Comparison of ENCODE assay signal across 1 cellular context in the genomic region with DNA sequence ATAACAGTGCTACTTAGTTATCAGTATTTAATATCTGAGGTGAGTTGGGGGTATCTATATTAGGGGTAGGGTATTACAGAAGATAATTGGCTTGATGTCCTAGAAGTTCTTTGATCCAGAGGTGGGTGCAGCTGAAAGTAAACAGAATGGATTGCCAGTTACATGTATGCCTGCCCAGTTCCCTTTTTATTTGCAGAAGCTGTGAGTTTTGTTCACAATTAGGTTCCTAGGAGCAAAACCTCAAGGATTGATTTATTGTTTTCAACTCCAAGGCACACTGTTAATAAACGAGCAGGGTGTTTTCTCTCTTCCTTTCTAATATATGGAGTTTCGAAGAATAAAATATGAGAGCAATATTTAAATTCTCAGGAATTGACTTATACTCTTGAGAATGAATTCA.
TF ChIP-seq lines count a peak whose summit lies in the region.

No MANE protein-coding gene starts in this region.

TF ChIP-seq in K562, 482 proteins besides CTCF, POLR2A, EP300 and RAD21 (continued from another document):
- no peak for TF ChIP-seq TAF1 (IDR thresholded peaks at IDR 0.05; ENCODE audit: control insufficient read depth, extremely low read depth, insufficient read depth, low read length, severe bottlenecking)
- peak; percentile 44; the same call in 1 of the 2 replicates for TF ChIP-seq SPI1 (IDR thresholded peaks at IDR 0.05; ENCODE audit: borderline replicate concordance, low read depth, low read length)
- no peak for TF ChIP-seq POLR2G (IDR thresholded peaks at IDR 0.05; ENCODE audit: low read depth, low read length)
- no peak for TF ChIP-seq GTF2A2 (tag; IDR thresholded peaks at IDR 0.05)
- no peak for TF ChIP-seq RHOXF2B (CRISPR knock-in tag; conservative IDR thresholded peaks at IDR 0.05)
- no peak for TF ChIP-seq ETV6 (IDR thresholded peaks at IDR 0.05; ENCODE audit: borderline replicate concordance in 1 of 2, low read depth in 2 of 2, low read length in 1 of 2)
- no peak for TF ChIP-seq ETV6 (CRISPR knock-in tag; IDR thresholded peaks at IDR 0.05; ENCODE audit: borderline replicate concordance)
- no peak for TF ChIP-seq ZNF384 (IDR thresholded peaks at IDR 0.05; ENCODE audit: low read depth, low read length)
- TF ChIP-seq EZH2 (IDR thresholded peaks at IDR 0.05; ENCODE audit: borderline replicate concordance, low read depth, low read length) = no peak
- peak; percentile 29 for TF ChIP-seq MEIS2 (IDR thresholded peaks at IDR 0.05; ENCODE audit: partially characterized antibody)
- TF ChIP-seq, protein P1, sequence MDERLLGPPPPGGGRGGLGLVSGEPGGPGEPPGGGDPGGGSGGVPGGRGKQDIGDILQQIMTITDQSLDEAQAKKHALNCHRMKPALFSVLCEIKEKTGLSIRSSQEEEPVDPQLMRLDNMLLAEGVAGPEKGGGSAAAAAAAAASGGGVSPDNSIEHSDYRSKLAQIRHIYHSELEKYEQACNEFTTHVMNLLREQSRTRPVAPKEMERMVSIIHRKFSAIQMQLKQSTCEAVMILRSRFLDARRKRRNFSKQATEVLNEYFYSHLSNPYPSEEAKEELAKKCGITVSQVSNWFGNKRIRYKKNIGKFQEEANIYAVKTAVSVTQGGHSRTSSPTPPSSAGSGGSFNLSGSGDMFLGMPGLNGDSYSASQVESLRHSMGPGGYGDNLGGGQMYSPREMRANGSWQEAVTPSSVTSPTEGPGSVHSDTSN (CRISPR knock-in tag; IDR thresholded peaks at IDR 0.05; ENCODE audit: low read depth) = no peak
- TF ChIP-seq, protein P1 (tag; conservative IDR thresholded peaks at IDR 0.05; ENCODE audit: low read depth) = peak; percentile 16; the same call in 1 of the 2 replicates
- TF ChIP-seq, protein P2, sequence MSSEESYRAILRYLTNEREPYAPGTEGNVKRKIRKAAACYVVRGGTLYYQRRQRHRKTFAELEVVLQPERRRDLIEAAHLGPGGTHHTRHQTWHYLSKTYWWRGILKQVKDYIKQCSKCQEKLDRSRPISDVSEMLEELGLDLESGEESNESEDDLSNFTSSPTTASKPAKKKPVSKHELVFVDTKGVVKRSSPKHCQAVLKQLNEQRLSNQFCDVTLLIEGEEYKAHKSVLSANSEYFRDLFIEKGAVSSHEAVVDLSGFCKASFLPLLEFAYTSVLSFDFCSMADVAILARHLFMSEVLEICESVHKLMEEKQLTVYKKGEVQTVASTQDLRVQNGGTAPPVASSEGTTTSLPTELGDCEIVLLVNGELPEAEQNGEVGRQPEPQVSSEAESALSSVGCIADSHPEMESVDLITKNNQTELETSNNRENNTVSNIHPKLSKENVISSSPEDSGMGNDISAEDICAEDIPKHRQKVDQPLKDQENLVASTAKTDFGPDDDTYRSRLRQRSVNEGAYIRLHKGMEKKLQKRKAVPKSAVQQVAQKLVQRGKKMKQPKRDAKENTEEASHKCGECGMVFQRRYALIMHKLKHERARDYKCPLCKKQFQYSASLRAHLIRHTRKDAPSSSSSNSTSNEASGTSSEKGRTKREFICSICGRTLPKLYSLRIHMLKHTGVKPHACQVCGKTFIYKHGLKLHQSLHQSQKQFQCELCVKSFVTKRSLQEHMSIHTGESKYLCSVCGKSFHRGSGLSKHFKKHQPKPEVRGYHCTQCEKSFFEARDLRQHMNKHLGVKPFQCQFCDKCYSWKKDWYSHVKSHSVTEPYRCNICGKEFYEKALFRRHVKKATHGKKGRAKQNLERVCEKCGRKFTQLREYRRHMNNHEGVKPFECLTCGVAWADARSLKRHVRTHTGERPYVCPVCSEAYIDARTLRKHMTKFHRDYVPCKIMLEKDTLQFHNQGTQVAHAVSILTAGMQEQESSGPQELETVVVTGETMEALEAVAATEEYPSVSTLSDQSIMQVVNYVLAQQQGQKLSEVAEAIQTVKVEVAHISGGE (CRISPR knock-in tag; IDR thresholded peaks at IDR 0.05) = peak in 1 of 3 experiments; percentile 81; a peak in 2 of 6 replicates
- TF ChIP-seq POLR3G (IDR thresholded peaks at IDR 0.05; ENCODE audit: extremely low read depth, insufficient read length, insufficient replicate concordance) = no peak
